Comparison of ENCODE assay signal across 1 cellular context in the genomic region with DNA sequence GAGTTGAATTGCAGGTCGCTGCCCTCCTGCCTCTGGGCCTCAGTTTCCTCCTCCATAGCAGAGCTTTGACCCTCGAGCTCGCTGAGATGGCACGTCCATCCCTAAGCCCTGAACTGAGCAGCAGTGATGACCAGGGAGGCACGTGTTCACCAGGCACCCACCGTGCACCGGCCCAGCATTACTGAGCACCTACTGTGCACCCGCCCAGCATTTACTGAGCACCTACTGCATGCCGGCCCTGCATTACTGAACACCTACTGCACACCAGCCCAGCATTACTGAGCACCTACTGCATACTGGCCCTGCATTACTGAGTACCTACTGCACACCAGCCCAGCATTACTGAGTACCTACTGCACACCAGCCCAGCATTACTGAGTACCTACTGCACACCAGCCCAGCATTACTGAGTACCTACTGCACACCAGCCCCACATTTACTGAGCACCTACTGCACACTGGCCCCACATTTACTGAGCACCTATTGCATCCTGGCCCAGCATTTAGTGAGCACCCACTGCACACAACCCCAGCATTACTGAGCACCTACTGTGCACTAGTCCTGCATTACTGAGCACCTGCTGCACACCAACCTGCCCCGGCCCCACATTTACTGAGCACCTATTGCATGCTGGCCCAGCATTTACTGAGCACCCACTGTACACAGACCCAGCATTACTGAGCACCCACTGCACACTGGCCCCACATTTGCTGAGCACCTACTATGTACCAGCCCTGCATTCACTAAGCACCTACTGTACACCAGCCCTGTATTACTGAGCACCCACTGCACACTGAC.
TF ChIP-seq lines count a peak whose summit lies in the region.

No MANE protein-coding gene starts in this region.

TF ChIP-seq in GM12878, 131 proteins besides CTCF, POLR2A, EP300 and RAD21:
- TF ChIP-seq SMARCA5 (IDR thresholded peaks at IDR 0.05) (peak; percentile 42; the same call in 1 of the 2 replicates), CHD4 (IDR thresholded peaks at IDR 0.05) (peak; percentile 68; the same call in 1 of the 2 replicates), BRCA1 (IDR thresholded peaks at IDR 0.05; ENCODE audit: low read depth, low read length) (no peak), RBBP5 (conservative IDR thresholded peaks at IDR 0.05) (no peak), KLF5 (IDR thresholded peaks at IDR 0.05; ENCODE audit: partially characterized antibody) (no peak), TCF7 (IDR thresholded peaks at IDR 0.05; ENCODE audit: borderline replicate concordance) (no peak), CHD1 (IDR thresholded peaks at IDR 0.05; ENCODE audit: low read depth, low read length) (no peak), MLLT1 (IDR thresholded peaks at IDR 0.05) (no peak), SP1 (IDR thresholded peaks at IDR 0.05; ENCODE audit: low read depth, low read length) (no peak), NFXL1 (IDR thresholded peaks at IDR 0.05; ENCODE audit: borderline replicate concordance) (no peak), CREB1 (IDR thresholded peaks at IDR 0.05; ENCODE audit: low read depth) (no peak)
- TF ChIP-seq, protein P1, sequence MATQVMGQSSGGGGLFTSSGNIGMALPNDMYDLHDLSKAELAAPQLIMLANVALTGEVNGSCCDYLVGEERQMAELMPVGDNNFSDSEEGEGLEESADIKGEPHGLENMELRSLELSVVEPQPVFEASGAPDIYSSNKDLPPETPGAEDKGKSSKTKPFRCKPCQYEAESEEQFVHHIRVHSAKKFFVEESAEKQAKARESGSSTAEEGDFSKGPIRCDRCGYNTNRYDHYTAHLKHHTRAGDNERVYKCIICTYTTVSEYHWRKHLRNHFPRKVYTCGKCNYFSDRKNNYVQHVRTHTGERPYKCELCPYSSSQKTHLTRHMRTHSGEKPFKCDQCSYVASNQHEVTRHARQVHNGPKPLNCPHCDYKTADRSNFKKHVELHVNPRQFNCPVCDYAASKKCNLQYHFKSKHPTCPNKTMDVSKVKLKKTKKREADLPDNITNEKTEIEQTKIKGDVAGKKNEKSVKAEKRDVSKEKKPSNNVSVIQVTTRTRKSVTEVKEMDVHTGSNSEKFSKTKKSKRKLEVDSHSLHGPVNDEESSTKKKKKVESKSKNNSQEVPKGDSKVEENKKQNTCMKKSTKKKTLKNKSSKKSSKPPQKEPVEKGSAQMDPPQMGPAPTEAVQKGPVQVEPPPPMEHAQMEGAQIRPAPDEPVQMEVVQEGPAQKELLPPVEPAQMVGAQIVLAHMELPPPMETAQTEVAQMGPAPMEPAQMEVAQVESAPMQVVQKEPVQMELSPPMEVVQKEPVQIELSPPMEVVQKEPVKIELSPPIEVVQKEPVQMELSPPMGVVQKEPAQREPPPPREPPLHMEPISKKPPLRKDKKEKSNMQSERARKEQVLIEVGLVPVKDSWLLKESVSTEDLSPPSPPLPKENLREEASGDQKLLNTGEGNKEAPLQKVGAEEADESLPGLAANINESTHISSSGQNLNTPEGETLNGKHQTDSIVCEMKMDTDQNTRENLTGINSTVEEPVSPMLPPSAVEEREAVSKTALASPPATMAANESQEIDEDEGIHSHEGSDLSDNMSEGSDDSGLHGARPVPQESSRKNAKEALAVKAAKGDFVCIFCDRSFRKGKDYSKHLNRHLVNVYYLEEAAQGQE (IDR thresholded peaks at IDR 0.05; ENCODE audit: low read depth, low read length), result no peak
- TF ChIP-seq, protein P2, sequence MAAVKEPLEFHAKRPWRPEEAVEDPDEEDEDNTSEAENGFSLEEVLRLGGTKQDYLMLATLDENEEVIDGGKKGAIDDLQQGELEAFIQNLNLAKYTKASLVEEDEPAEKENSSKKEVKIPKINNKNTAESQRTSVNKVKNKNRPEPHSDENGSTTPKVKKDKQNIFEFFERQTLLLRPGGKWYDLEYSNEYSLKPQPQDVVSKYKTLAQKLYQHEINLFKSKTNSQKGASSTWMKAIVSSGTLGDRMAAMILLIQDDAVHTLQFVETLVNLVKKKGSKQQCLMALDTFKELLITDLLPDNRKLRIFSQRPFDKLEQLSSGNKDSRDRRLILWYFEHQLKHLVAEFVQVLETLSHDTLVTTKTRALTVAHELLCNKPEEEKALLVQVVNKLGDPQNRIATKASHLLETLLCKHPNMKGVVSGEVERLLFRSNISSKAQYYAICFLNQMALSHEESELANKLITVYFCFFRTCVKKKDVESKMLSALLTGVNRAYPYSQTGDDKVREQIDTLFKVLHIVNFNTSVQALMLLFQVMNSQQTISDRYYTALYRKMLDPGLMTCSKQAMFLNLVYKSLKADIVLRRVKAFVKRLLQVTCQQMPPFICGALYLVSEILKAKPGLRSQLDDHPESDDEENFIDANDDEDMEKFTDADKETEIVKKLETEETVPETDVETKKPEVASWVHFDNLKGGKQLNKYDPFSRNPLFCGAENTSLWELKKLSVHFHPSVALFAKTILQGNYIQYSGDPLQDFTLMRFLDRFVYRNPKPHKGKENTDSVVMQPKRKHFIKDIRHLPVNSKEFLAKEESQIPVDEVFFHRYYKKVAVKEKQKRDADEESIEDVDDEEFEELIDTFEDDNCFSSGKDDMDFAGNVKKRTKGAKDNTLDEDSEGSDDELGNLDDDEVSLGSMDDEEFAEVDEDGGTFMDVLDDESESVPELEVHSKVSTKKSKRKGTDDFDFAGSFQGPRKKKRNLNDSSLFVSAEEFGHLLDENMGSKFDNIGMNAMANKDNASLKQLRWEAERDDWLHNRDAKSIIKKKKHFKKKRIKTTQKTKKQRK (IDR thresholded peaks at IDR 0.05; ENCODE audit: low read depth, low read length), result no peak
